Comparison of ENCODE assay signal across 21 cellular contexts in the genomic region with DNA sequence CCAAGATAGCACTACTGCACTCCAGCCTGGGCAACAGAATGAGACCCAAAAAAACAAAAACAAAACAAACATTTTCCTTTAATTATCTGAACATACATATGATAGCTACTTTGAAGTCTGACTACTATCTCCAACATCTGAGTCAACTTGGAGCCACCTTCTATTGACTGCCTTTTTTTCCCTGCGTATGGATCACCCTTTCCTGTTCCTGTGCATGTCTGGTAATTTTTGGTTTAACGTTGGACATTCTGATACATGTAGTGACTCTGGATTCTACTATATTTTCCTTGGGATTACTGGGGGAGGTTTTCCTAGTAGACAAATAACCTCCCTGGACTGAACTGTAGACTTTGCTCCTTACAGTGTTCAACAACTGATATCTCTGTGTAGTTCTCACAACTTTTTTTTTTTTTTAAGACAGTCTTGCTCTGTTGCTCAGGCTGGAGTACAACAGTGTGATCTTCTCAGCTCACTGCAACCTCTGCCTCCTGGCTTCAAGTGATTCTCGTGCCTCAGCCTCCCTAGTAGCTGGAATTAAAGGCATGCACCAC.
DNase-seq lines count a peak whose midpoint lies in the region; ATAC-seq, FAIRE-seq and TF ChIP-seq lines count a peak whose summit lies in the region.
"Had no signal": no experiment of that assay in that cellular context is flagged by ENCODE, and none has a peak within 500 bp of the region (broad histone marks: within the 10 kb centered on the region; RNA-seq: fewer than 3 reads in every experiment).

No MANE protein-coding gene starts in this region.

- intact Hi-C loops in activated CD4-positive, alpha-beta T cell treated with anti-CD3 and anti-CD28 coated beads, Interleukin-2, amount 10 ng/mL, durations not matched to agents 24 days and 14 days (cut with micrococcal nuclease), result no loop called here
- intact Hi-C loops in left colon (cut with DNase I, micrococcal nuclease) (no loop called here), right lobe of liver (cut with DNase I) (no loop called here), upper lobe of right lung (cut with DNase I) (no loop called here)

- TF ChIP-seq POLR2A in right lobe of liver (IDR thresholded peaks at IDR 0.05), result no peak

- no peaks in the 10 kb centered on the region for H3K27me3 Mint-ChIP-seq in activated CD4-positive, alpha-beta T cell treated with anti-CD3 and anti-CD28 coated beads, Interleukin-2, amount 10 ng/mL, durations not matched to agents 7 days and 5 days
- H3K27me3 Mint-ChIP-seq in activated CD4-positive, alpha-beta T cell treated with anti-CD3 and anti-CD28 coated beads, Interleukin-2, amount 10 ng/mL, durations not matched to agents 24 days and 14 days, result no peaks in the 10 kb centered on the region
- H3K27me3 Mint-ChIP-seq: CD4-positive, alpha-beta T cell had no signal

- H3K9me2 ChIP-seq in Karpas-422 (replicated peaks; ENCODE audit: insufficient read depth, low read length), result no peaks in the 10 kb centered on the region

- no peak for DNase-seq in activated CD4-positive, alpha-beta T cell treated with anti-CD3 and anti-CD28 coated beads, Interleukin-2, amount 10 ng/mL, durations not matched to agents 7 days and 5 days
- no peak for DNase-seq in activated CD4-positive, alpha-beta T cell treated with anti-CD3 and anti-CD28 coated beads, Interleukin-2, amount 10 ng/mL, durations not matched to agents 24 days and 14 days
- DNase-seq in left colon, result no peak
- DNase-seq in right lobe of liver, result no peak
- peak; percentile 81 for DNase-seq in small intestine
- DNase-seq in Karpas-422, result no peak
- DNase-seq in upper lobe of right lung, result no peak
- no peak for DNase-seq in stimulated activated CD4-positive, alpha-beta T cell treated with anti-CD3 and anti-CD28 coated beads, Interleukin-1b, Interleukin-23, amount 100 ng/mL, for 48 hours
- DNase-seq: AML-193; CD4-positive, alpha-beta T cell; DMS153; DMS79 treated with DMSO at 0.1 percent for 48 hours; GF-D8; HCEC 1CT; HFFc6 had no signal

- CTCF ChIA-PET in activated CD4-positive, alpha-beta T cell treated with anti-CD3 and anti-CD28 coated beads, Interleukin-2, amount 10 ng/mL, durations not matched to agents 7 days and 5 days (lab: Charles Lee), result interaction anchor here (0.6 to 0.8 kb wide), 2 partner anchors 152 to 229 kb away, joined by 3 to 8 read pairs; no protein-coding TSS in a partner anchor

- H3K4me3 ChIP-seq in right lobe of liver (no peak overlapping the region), small intestine (ENCODE audit: low read depth in 1 of 2, low read length in 2 of 2) (no peak overlapping the region), Karpas-422 (ENCODE audit: low read length) (no peak overlapping the region), upper lobe of right lung (no peak overlapping the region)
- H3K4me3 ChIP-seq: A549, GM23338 had no signal

- H3K9me3 Mint-ChIP-seq in activated CD4-positive, alpha-beta T cell treated with anti-CD3 and anti-CD28 coated beads, Interleukin-2, amount 10 ng/mL, durations not matched to agents 7 days and 5 days, result peaks cover 32% of the 10 kb centered on the region
- peaks cover 36% of the 10 kb centered on the region for H3K9me3 Mint-ChIP-seq in activated CD4-positive, alpha-beta T cell treated with anti-CD3 and anti-CD28 coated beads, Interleukin-2, amount 10 ng/mL, durations not matched to agents 24 days and 14 days
- H3K9me3 Mint-ChIP-seq: HFFc6 had no signal

- H3K4me1 ChIP-seq in right lobe of liver (peaks cover 0 to 23% (median 10%) of the 10 kb centered on the region in 4 donors), small intestine (ENCODE audit: control insufficient read depth in 2 of 2, insufficient read depth in 1 of 2, low read depth in 1 of 2, low read length in 1 of 2) (peaks cover 3 to 8% of the 10 kb centered on the region in 2 donors), Karpas-422 (ENCODE audit: low read length) (no peaks in the 10 kb centered on the region; the same call in 1 of the 2 replicates), upper lobe of right lung (no peaks in the 10 kb centered on the region)
- H3K4me1 ChIP-seq: A549 had no signal

- no peak overlapping the region for H3K9ac ChIP-seq in Karpas-422 (ENCODE audit: low read length)

- ATAC-seq in left colon, result peak; percentile 92
- ATAC-seq in right lobe of liver, result peak; percentile 74 to 87 (median 78)
- ATAC-seq in upper lobe of right lung, result no peak
- ATAC-seq: A549, GM23338 had no signal

- H3K79me2 ChIP-seq in Karpas-422 (ENCODE audit: low read length), result peaks cover 14% of the 10 kb centered on the region

- H3K27me3 ChIP-seq in right lobe of liver, result no peaks in the 10 kb centered on the region
- H3K27me3 ChIP-seq in small intestine (ENCODE audit: control insufficient read depth in 2 of 2, insufficient read depth in 2 of 2, low read length in 2 of 2), result no peaks in the 10 kb centered on the region
- H3K27me3 ChIP-seq in Karpas-422 (ENCODE audit: low read length), result no peaks in the 10 kb centered on the region
- no peaks in the 10 kb centered on the region for H3K27me3 ChIP-seq in upper lobe of right lung

- H3K4me2 ChIP-seq in Karpas-422 (ENCODE audit: low read depth, low read length, poor library complexity, severe bottlenecking), result no peak overlapping the region
- H3K4me2 ChIP-seq: A549, GM23338 had no signal

- WGBS in right lobe of liver (ENCODE audit: insufficient coverage, low coverage, low lambda C conversion rate, missing lambda C conversion rate), result 56% methylated on average over 2 of the region's 3 CpGs
- WGBS in small intestine, 3 donors, result 63 to 86% (median 72%) methylated on average over 3 of the region's 3 CpGs

- H3K36me3 ChIP-seq in right lobe of liver (no peaks in the 10 kb centered on the region), small intestine (ENCODE audit: control insufficient read depth in 2 of 2, insufficient read depth in 2 of 2, low read length in 2 of 2) (no peaks in the 10 kb centered on the region), Karpas-422 (ENCODE audit: insufficient read depth, low read length) (peaks cover 5% of the 10 kb centered on the region), upper lobe of right lung (no peaks in the 10 kb centered on the region)

- H3K9me3 ChIP-seq in right lobe of liver, result no peaks in the 10 kb centered on the region
- no peaks in the 10 kb centered on the region for H3K9me3 ChIP-seq in small intestine (ENCODE audit: control insufficient read depth, low read depth)
- H3K9me3 ChIP-seq in Karpas-422 (ENCODE audit: low read length), result no peaks in the 10 kb centered on the region; the same call in 1 of the 2 replicates
- H3K9me3 ChIP-seq in upper lobe of right lung, result no peaks in the 10 kb centered on the region
- H3K9me3 ChIP-seq: A549 had no signal

- H3K4me3 Mint-ChIP-seq in activated CD4-positive, alpha-beta T cell treated with anti-CD3 and anti-CD28 coated beads, Interleukin-2, amount 10 ng/mL, durations not matched to agents 7 days and 5 days, result no peak overlapping the region
- no peak overlapping the region for H3K4me3 Mint-ChIP-seq in activated CD4-positive, alpha-beta T cell treated with anti-CD3 and anti-CD28 coated beads, Interleukin-2, amount 10 ng/mL, durations not matched to agents 24 days and 14 days
- H3K4me3 Mint-ChIP-seq: CD4-positive, alpha-beta T cell; GM23338; HFFc6 had no signal

- H2AFZ ChIP-seq in Karpas-422 (ENCODE audit: low read length), result no peak overlapping the region
- H2AFZ ChIP-seq: GM23338 had no signal

- H3K27ac ChIP-seq in right lobe of liver (peak overlapping the region in 1 of 3 donors; percentile 24), small intestine (ENCODE audit: low read depth in 1 of 2, low read length in 1 of 2) (no peak overlapping the region), Karpas-422 (ENCODE audit: low read length) (no peak overlapping the region), upper lobe of right lung (no peak overlapping the region)
- H3K27ac ChIP-seq: 22Rv1, A549, C4-2B had no signal

- H3K27ac Mint-ChIP-seq in activated CD4-positive, alpha-beta T cell treated with anti-CD3 and anti-CD28 coated beads, Interleukin-2, amount 10 ng/mL, durations not matched to agents 7 days and 5 days, result peak overlapping the region; percentile 14
- H3K27ac Mint-ChIP-seq in activated CD4-positive, alpha-beta T cell treated with anti-CD3 and anti-CD28 coated beads, Interleukin-2, amount 10 ng/mL, durations not matched to agents 24 days and 14 days, result no peak overlapping the region
- H3K27ac Mint-ChIP-seq: CD4-positive, alpha-beta T cell; GM23338; HFFc6 had no signal

- POLR2A ChIA-PET in activated CD4-positive, alpha-beta T cell treated with anti-CD3 and anti-CD28 coated beads, Interleukin-2, amount 10 ng/mL, durations not matched to agents 7 days and 5 days (lab: Charles Lee), result no interaction called here

- TF ChIP-seq CTCF in right lobe of liver (IDR thresholded peaks at IDR 0.05), result no peak
- no peak for TF ChIP-seq CTCF in upper lobe of right lung (IDR thresholded peaks at IDR 0.05)

- peaks cover 17% of the 10 kb centered on the region for H3K4me1 Mint-ChIP-seq in activated CD4-positive, alpha-beta T cell treated with anti-CD3 and anti-CD28 coated beads, Interleukin-2, amount 10 ng/mL, durations not matched to agents 7 days and 5 days
- H3K4me1 Mint-ChIP-seq in activated CD4-positive, alpha-beta T cell treated with anti-CD3 and anti-CD28 coated beads, Interleukin-2, amount 10 ng/mL, durations not matched to agents 24 days and 14 days, result peaks cover 12% of the 10 kb centered on the region
- H3K4me1 Mint-ChIP-seq: GM23338 had no signal

- no peak for FAIRE-seq in small intestine (lab: Jason Lieb, UNC)
- FAIRE-seq: A549, H54, HTR-8/SVneo had no signal

- H3K36me3 Mint-ChIP-seq in activated CD4-positive, alpha-beta T cell treated with anti-CD3 and anti-CD28 coated beads, Interleukin-2, amount 10 ng/mL, durations not matched to agents 7 days and 5 days (ENCODE audit: low read depth), result peaks cover 43% of the 10 kb centered on the region
- peaks cover 53% of the 10 kb centered on the region for H3K36me3 Mint-ChIP-seq in activated CD4-positive, alpha-beta T cell treated with anti-CD3 and anti-CD28 coated beads, Interleukin-2, amount 10 ng/mL, durations not matched to agents 24 days and 14 days (ENCODE audit: low read depth)

- H4K20me1 ChIP-seq in Karpas-422 (ENCODE audit: insufficient read depth, low read depth, low read length), result no peaks in the 10 kb centered on the region
